Comparison of ENCODE assay signal across 9 cellular contexts in genomic region chr17:8994319-8994718, GRCh38. TPM values are rescaled to one million over a fixed set of nuclear protein-coding genes. Genes with fewer than 3 reads are reported as not detected.
DNase-seq lines count a peak whose midpoint lies in the region; ATAC-seq and TF ChIP-seq lines count a peak whose summit lies in the region.
"Had no signal": no experiment of that assay in that cellular context is flagged by ENCODE, and none has a peak within 500 bp of the region (broad histone marks: within the 10 kb centered on the region; RNA-seq: fewer than 3 reads in every experiment).

No MANE protein-coding gene starts in this region.

- H3K79me1 ChIP-seq in H9 (ENCODE audit: insufficient read depth, low read depth, low read length, poor library complexity, severe bottlenecking), result no peaks in the 10 kb centered on the region

- H3K23me2 ChIP-seq in H9 (ENCODE audit: insufficient read length, low read depth, low read length, poor library complexity, severe bottlenecking), result no peaks in the 10 kb centered on the region

- H2BK12ac ChIP-seq in H9 (ENCODE audit: insufficient read length, low read depth, low read length), result no peak overlapping the region

- no peak overlapping the region for H2AFZ ChIP-seq in H9 (ENCODE audit: low read length)

- H3K27ac Mint-ChIP-seq in H9, result peak overlapping the region in 1 of 3 experiments; percentile 60; a peak in 1 of 7 replicates
- H3K27ac Mint-ChIP-seq: memory B cell had no signal

- no peak overlapping the region for H3K9ac ChIP-seq in H9 (ENCODE audit: extremely low read depth, insufficient read length, low read length)

- H3K4me2 ChIP-seq in H9 (ENCODE audit: insufficient read depth, insufficient read length, low read length), result no peak overlapping the region

- H3K36me3 ChIP-seq in heart left ventricle, result no peaks in the 10 kb centered on the region

- H3K56ac ChIP-seq in H9 (ENCODE audit: insufficient read length, low read depth, low read length), result no peak overlapping the region

- H2BK5ac ChIP-seq in H9 (ENCODE audit: insufficient read length, low read length), result no peak overlapping the region

- ATAC-seq in heart left ventricle, result peak in 3 of 4 donors; percentile 66 to 80 (median 76)
- ATAC-seq in GM18502 (IDR thresholded peaks at IDR 0.05; ENCODE audit: poor library complexity, unreplicated experiment), result no peak

- no peak overlapping the region for H3K14ac ChIP-seq in H9 (ENCODE audit: insufficient read depth, low read length)

- no peaks in the 10 kb centered on the region for H3K36me3 Mint-ChIP-seq in H9 (ENCODE audit: insufficient read depth in 1 of 3, low read depth in 3 of 3)
- H3K36me3 Mint-ChIP-seq: memory B cell had no signal

- H3K9me3 ChIP-seq in H9 (ENCODE audit: control insufficient read depth, low read depth, low read length) (no peaks in the 10 kb centered on the region), heart left ventricle (peaks cover 0 to 4% (median 0%) of the 10 kb centered on the region in 12 donors)

- no peak overlapping the region for H3K23ac ChIP-seq in H9 (ENCODE audit: insufficient read length, low read depth, low read length)

- peaks cover 26% of the 10 kb centered on the region for H3K27me3 Mint-ChIP-seq in H9 (ENCODE audit: low read depth)
- H3K27me3 Mint-ChIP-seq: memory B cell had no signal

- H4K20me1 ChIP-seq in H9 (ENCODE audit: control insufficient read depth, insufficient read depth, insufficient read length), result no peaks in the 10 kb centered on the region

- DNase-seq in AG09319 (ENCODE audit: extremely low read depth, low read depth) (peak; percentile 14), H9 (peak; percentile 92), SHP77 (lab: John Stamatoyannopoulos, UW) (peak; percentile 18 to 46), heart left ventricle (peak in 4 of 5 donors; percentile 29 to 82 (median 62)), GM19240 (ENCODE audit: insufficient read length, low spot score) (no peak)
- peak; percentile 75 for DNase-seq in activated naive CD4-positive, alpha-beta T cell treated with Interleukin-2 at 50 U/mL for 16 hours
- peak; percentile 39 to 71 for DNase-seq in stimulated activated CD4-positive, alpha-beta T cell treated with anti-CD3 and anti-CD28 coated beads, Interleukin-12 subunit alpha, Interleukin-12 subunit beta, amount 100 ng/mL, for 24 hours (ENCODE audit: low read depth in 2 of 2)

- H2BK20ac ChIP-seq in H9 (ENCODE audit: low read depth, low read length, poor library complexity, severe bottlenecking), result no peak overlapping the region

- no peaks in the 10 kb centered on the region for H3K79me2 ChIP-seq in H9 (ENCODE audit: insufficient read depth, low read length)

- H3K4me3 Mint-ChIP-seq in H9, result peak overlapping the region in 1 of 2 experiments; percentile 20; a peak in 1 of 5 replicates
- H3K4me3 Mint-ChIP-seq: memory B cell had no signal

- H3K9me3 Mint-ChIP-seq in H9, result no peaks in the 10 kb centered on the region; a peak in 1 of 5 replicates

- H3K27ac ChIP-seq in H9 (ENCODE audit: insufficient read length, low read depth, low read length) (no peak overlapping the region), heart left ventricle (no peak overlapping the region)

- TF ChIP-seq CTCF in AG09319 (IDR thresholded peaks at IDR 0.05; ENCODE audit: low read depth, low read length) (peak; percentile 94), H9 (conservative IDR thresholded peaks at IDR 0.05) (peak; percentile 89), heart left ventricle (IDR thresholded peaks at IDR 0.05) (peak; percentile 43 to 88 (median 68))

- no peak overlapping the region for H2BK15ac ChIP-seq in H9 (ENCODE audit: low read depth, low read length)

- WGBS in H9 (ENCODE audit: extremely low coverage, insufficient read length, low lambda C conversion rate), result no CpG with 5 or more reads among the region's 7 CpGs
- 49 to 68% (median 63%) methylated on average over 7 of the region's 7 CpGs for WGBS in heart left ventricle, 4 donors

- H3K27me3 ChIP-seq in H9 (ENCODE audit: insufficient read depth, low read length) (no peaks in the 10 kb centered on the region), heart left ventricle (peaks cover 0 to 10% (median 0%) of the 10 kb centered on the region in 9 donors)

- H3K4me1 ChIP-seq in H9 (ENCODE audit: insufficient read depth, low read length) (no peaks in the 10 kb centered on the region), heart left ventricle (no peaks in the 10 kb centered on the region)

- H3K4me1 Mint-ChIP-seq in H9, result peaks cover 17 to 20% of the 10 kb centered on the region in 2 experiments

- no peak overlapping the region for H3K4ac ChIP-seq in H9 (ENCODE audit: low read depth, low read length)

- H4K5ac ChIP-seq in H9 (ENCODE audit: insufficient read length, low read depth, low read length), result no peak overlapping the region

- H3K18ac ChIP-seq in H9 (ENCODE audit: insufficient read length, low read depth, low read length), result no peak overlapping the region

- H4K8ac ChIP-seq in H9 (replicated peaks; ENCODE audit: insufficient read length, low read depth, low read length), result no peak overlapping the region

- intact Hi-C loops in heart left ventricle (cut with DNase I), result loop anchor here in 8 of 10 donors (2.0 to 10.0 kb wide), 5 partner anchors 120 to 528 kb away; no protein-coding TSS in a partner anchor

- TF ChIP-seq POLR2A in heart left ventricle (IDR thresholded peaks at IDR 0.05), result no peak

- no peak overlapping the region for H4K91ac ChIP-seq in H9 (ENCODE audit: insufficient read length, low read depth, low read length)

- no peak overlapping the region for H2BK120ac ChIP-seq in H9 (ENCODE audit: low read depth, low read length, poor library complexity, severe bottlenecking)

- no peak overlapping the region for H3K4me3 ChIP-seq in heart left ventricle

- H3T11ph ChIP-seq in H9 (ENCODE audit: low read length), result no peak overlapping the region

- H2AK5ac ChIP-seq in H9 (ENCODE audit: insufficient read length, low read length), result no peak overlapping the region

RNA-seq across cellular contexts. Expression of gene NTN1, which starts 27.0 kb away (rescaled TPM):
- total RNA-seq in H9 (2021), result 1.2 and 1.3 TPM in 2 replicates
- total RNA-seq in heart left ventricle, result 10 to 100 TPM in 7 of 9 donors, 1 to 10 TPM in 2; 9.3 to 25.8 (median 19.2) TPM
- 10 to 100 TPM in 1 of 2 donors, 1 to 10 TPM in 1; 9.6 to 16.6 TPM for polyA plus RNA-seq in heart left ventricle

RNA-seq across cellular contexts. Expression of gene PIK3R5, which starts 28.8 kb away (rescaled TPM):
- 1.4 and 1.7 TPM in 2 replicates for total RNA-seq in H9 (2021)
- 10 to 100 TPM in 1 of 9 donors, 1 to 10 TPM in 8; 1.5 to 21.6 (median 2.9) TPM for total RNA-seq in heart left ventricle
- polyA plus RNA-seq in heart left ventricle, result 1 to 10 TPM; 1.4 to 1.9 TPM
